1 cellular context compared by ENCODE assay signal in genomic region chr19:1252818-1253513, GRCh38.
TF ChIP-seq lines count a peak whose summit lies in the region.

No MANE protein-coding gene starts in this region.

TF ChIP-seq in K562, 482 proteins besides CTCF, POLR2A, EP300 and RAD21 (continued from another document):
- no peak for TF ChIP-seq ELK1 (CRISPR knock-in tag; IDR thresholded peaks at IDR 0.05)
- peak; percentile 95 for TF ChIP-seq FOSL1 (tag; conservative IDR thresholded peaks at IDR 0.05)
- no peak for TF ChIP-seq ESRRB (CRISPR knock-in tag; IDR thresholded peaks at IDR 0.05; ENCODE audit: borderline replicate concordance)
- peak; percentile 26; the same call in 1 of the 2 replicates for TF ChIP-seq MYNN (IDR thresholded peaks at IDR 0.05)
- TF ChIP-seq MYNN (CRISPR knock-in tag; IDR thresholded peaks at IDR 0.05) = no peak
- peak; percentile 3; the same call in 1 of the 2 replicates for TF ChIP-seq RBFOX2 (IDR thresholded peaks at IDR 0.05; ENCODE audit: low read depth, low read length)
- no peak for TF ChIP-seq GTF3C2 (IDR thresholded peaks at IDR 0.05; ENCODE audit: borderline replicate concordance, extremely low read depth, insufficient read length)
- TF ChIP-seq ATF7 (IDR thresholded peaks at IDR 0.05) = peak; percentile 71
- peak; percentile 68; the same call in 1 of the 2 replicates for TF ChIP-seq ZNF766 (CRISPR knock-in tag; conservative IDR thresholded peaks at IDR 0.05)
- TF ChIP-seq CHD4 (IDR thresholded peaks at IDR 0.05; ENCODE audit: insufficient read depth, insufficient replicate concordance, low read depth, low read length, poor library complexity, severe bottlenecking) = peak; percentile 57
